Comparison of ENCODE assay signal across 8 cellular contexts in the genomic region with DNA sequence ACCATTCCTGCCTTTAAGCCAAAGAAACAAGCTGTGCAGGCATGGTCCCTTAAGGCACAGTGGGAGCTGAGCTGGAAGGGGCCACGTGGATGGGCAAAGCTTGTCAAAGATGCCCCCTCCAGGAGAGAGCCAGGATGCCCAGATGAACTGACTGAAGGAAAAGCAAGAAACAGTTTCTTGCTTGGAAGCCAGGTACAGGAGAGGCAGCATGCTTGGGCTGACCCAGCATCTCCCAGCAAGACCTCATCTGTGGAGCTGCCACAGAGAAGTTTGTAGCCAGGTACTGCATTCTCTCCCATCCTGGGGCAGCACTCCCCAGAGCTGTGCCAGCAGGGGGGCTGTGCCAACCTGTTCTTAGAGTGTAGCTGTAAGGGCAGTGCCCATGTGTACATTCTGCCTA. TPM values are rescaled to one million over a fixed set of nuclear protein-coding genes. Genes with fewer than 3 reads are reported as not detected.
DNase-seq lines count a peak whose midpoint lies in the region; ATAC-seq, FAIRE-seq and TF ChIP-seq lines count a peak whose summit lies in the region.

No MANE protein-coding gene starts in this region.

- H3K36me3 ChIP-seq in left ventricle myocardium inferior (peaks cover 40% of the 10 kb centered on the region), breast epithelium (no peaks in the 10 kb centered on the region)

- ATAC-seq in Right ventricle myocardium superior (ENCODE audit: poor library complexity): no peak
- no peak for ATAC-seq in naive B cell (ENCODE audit: low read depth in 2 of 2)
- no peak for ATAC-seq in omental fat pad (ENCODE audit: low FRiP score)
- ATAC-seq in GM19035 (IDR thresholded peaks at IDR 0.05; ENCODE audit: unreplicated experiment): no peak
- ATAC-seq in GM18520 (IDR thresholded peaks at IDR 0.05; ENCODE audit: unreplicated experiment): no peak

- TF ChIP-seq CTCF in left ventricle myocardium inferior (IDR thresholded peaks at IDR 0.05; ENCODE audit: borderline replicate concordance) (no peak), breast epithelium (IDR thresholded peaks at IDR 0.05) (no peak), omental fat pad (IDR thresholded peaks at IDR 0.05) (no peak)

- peak overlapping the region; percentile 95 for H3K27ac ChIP-seq in left ventricle myocardium inferior (replicated peaks)
- peak overlapping the region; percentile 97 for H3K27ac ChIP-seq in breast epithelium

- H3K4me1 ChIP-seq in left ventricle myocardium inferior (peaks cover 95% of the 10 kb centered on the region), breast epithelium (peaks cover 0 to 32% of the 10 kb centered on the region in 2 donors)

- peaks cover 41 to 53% (median 46%) of the 10 kb centered on the region in 3 donors for H3K4me1 Mint-ChIP-seq in naive B cell

- H3K4me3 ChIP-seq in left ventricle myocardium inferior (peak overlapping the region; percentile 79), breast epithelium (peak overlapping the region in 2 of 3 donors; percentile 72 to 76)

- peaks cover 0 to 7% of the 10 kb centered on the region in 2 donors for H3K36me3 Mint-ChIP-seq in naive B cell

- H3K4me3 Mint-ChIP-seq in naive B cell: peak overlapping the region in 7 of 8 donors; percentile 95 to 100 (median 98)

- intact Hi-C loops in left ventricle myocardium inferior (cut with micrococcal nuclease): no loop called here
- intact Hi-C loops in Right ventricle myocardium superior (cut with DNase I): no loop called here
- intact Hi-C loops in breast epithelium (cut with DNase I; ENCODE audit: low total_unique reads): no loop called here

- no peaks in the 10 kb centered on the region for H3K9me3 Mint-ChIP-seq in naive B cell

- H3K27me3 ChIP-seq in left ventricle myocardium inferior (ENCODE audit: low read depth): no peaks in the 10 kb centered on the region
- no peaks in the 10 kb centered on the region for H3K27me3 ChIP-seq in breast epithelium

- TF ChIP-seq POLR2A in breast epithelium (IDR thresholded peaks at IDR 0.05): no peak

- H3K9me3 ChIP-seq in left ventricle myocardium inferior (replicated peaks): no peaks in the 10 kb centered on the region
- no peaks in the 10 kb centered on the region for H3K9me3 ChIP-seq in breast epithelium

- DNase-seq in left ventricle myocardium inferior: no peak
- DNase-seq in Right ventricle myocardium superior: no peak
- no peak for DNase-seq in breast epithelium (ENCODE audit: low spot score in 2 of 2)
- no peak for DNase-seq in naive B cell
- DNase-seq in omental fat pad (ENCODE audit: low spot score): no peak
- no peak for DNase-seq in frontal cortex (ENCODE audit: low spot score in 2 of 2)

- peak overlapping the region in 2 of 6 donors; percentile 72 to 99 for H3K27ac Mint-ChIP-seq in naive B cell

- peaks cover 9 to 20% (median 19%) of the 10 kb centered on the region in 3 donors for H3K27me3 Mint-ChIP-seq in naive B cell

- no peak for FAIRE-seq in frontal cortex (lab: Jason Lieb, UNC)

RNA-seq across cellular contexts. Expression of gene SLC50A1, which starts 1.3 kb away (rescaled TPM):
- total RNA-seq in left ventricle myocardium inferior: 8.2 TPM
- 7.1 TPM for total RNA-seq in Right ventricle myocardium superior
- 10 to 100 TPM; 25.0 to 32.4 (median 28.5) TPM for total RNA-seq in breast epithelium
- polyA plus RNA-seq in naive B cell (ENCODE audit: low read depth in 6 of 6): 100 to 1,000 TPM; 152 to 273 (median 201) TPM
- 10 to 100 TPM; 26.8 to 40.6 (median 27.5) TPM for total RNA-seq in omental fat pad
- 4.9 TPM for total RNA-seq in frontal cortex

RNA-seq across cellular contexts. Expression of gene DPM3, which starts 6.0 kb away (rescaled TPM):
- total RNA-seq in left ventricle myocardium inferior: 54.5 TPM
- 49.4 TPM for total RNA-seq in Right ventricle myocardium superior
- total RNA-seq in breast epithelium: 10 to 100 TPM; 53.7 to 69.4 (median 68.2) TPM
- 100 to 1,000 TPM in 1 of 6 donors, 10 to 100 TPM in 5; 77.4 to 100 (median 90.5) TPM for polyA plus RNA-seq in naive B cell (ENCODE audit: low read depth in 6 of 6)
- total RNA-seq in omental fat pad: 10 to 100 TPM; 32.5 to 70.8 (median 58.5) TPM
- total RNA-seq in frontal cortex: 15.1 TPM

RNA-seq across cellular contexts. Expression of gene EFNA1, which starts 6.6 kb away (rescaled TPM):
- 42.9 TPM for total RNA-seq in left ventricle myocardium inferior
- 41.5 TPM for total RNA-seq in Right ventricle myocardium superior
- total RNA-seq in breast epithelium: 100 to 1,000 TPM in 2 of 3 donors, 10 to 100 TPM in 1; 18.7 to 163 (median 120) TPM
- under 1 TPM in 3 of 6 donors, not detected in 3; 0.18 to 0.82 (median 0.56) TPM for polyA plus RNA-seq in naive B cell (ENCODE audit: low read depth in 6 of 6)
- 10 to 100 TPM; 29.2 to 61.7 (median 56.7) TPM for total RNA-seq in omental fat pad
- total RNA-seq in frontal cortex: 4.1 TPM

RNA-seq across cellular contexts. Expression of gene KRTCAP2, which starts 38.8 kb away (rescaled TPM):
- total RNA-seq in left ventricle myocardium inferior: 113 TPM
- total RNA-seq in Right ventricle myocardium superior: 121 TPM
- 100 to 1,000 TPM; 104 to 147 (median 131) TPM for total RNA-seq in breast epithelium
- 100 to 1,000 TPM; 340 to 379 (median 354) TPM for polyA plus RNA-seq in naive B cell (ENCODE audit: low read depth in 6 of 6)
- 100 to 1,000 TPM in 2 of 4 donors, 10 to 100 TPM in 2; 77.9 to 171 (median 99.7) TPM for total RNA-seq in omental fat pad
- total RNA-seq in frontal cortex: 74.6 TPM

RNA-seq across cellular contexts. Expression of gene TRIM46, which starts 39.3 kb away (rescaled TPM):
- total RNA-seq in left ventricle myocardium inferior (0.11 TPM), Right ventricle myocardium superior (0.08 TPM), breast epithelium (1 to 10 TPM in 1 of 3 donors, under 1 TPM in 1, not detected in 1; 0.98 to 1.5 TPM), omental fat pad (1 to 10 TPM in 3 of 4 donors, under 1 TPM in 1; 0.36 to 1.4 (median 1.1) TPM), frontal cortex (21.2 TPM)
- polyA plus RNA-seq in naive B cell (ENCODE audit: low read depth in 6 of 6): under 1 TPM in 2 of 6 donors, not detected in 4; 0.13 to 0.35 TPM
